ENCODE assay signal across 15 cellular contexts in the genomic region with DNA sequence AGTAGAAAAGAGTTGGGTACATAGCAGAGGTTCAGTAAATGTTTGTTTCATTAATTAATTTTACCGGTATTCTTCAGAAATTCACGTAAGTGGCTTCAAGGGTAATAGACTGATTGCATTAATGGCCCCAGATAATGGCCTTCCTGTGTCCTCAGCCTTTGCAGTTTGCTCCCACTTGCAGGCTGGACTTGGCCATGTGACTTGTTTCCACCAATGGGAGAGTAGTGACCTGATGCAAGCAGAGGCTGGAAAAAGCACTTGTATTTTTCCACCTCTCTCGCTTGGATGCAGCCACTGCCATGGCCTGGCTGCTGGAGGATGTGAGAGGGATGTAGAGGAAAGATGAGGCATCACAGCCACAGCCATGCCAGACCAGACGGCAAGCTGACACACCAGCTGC.
"Had no signal": no experiment of that assay in that cellular context is flagged by ENCODE, and none has a peak within 500 bp of the region (broad histone marks: within the 10 kb centered on the region; RNA-seq: fewer than 3 reads in every experiment).

No MANE protein-coding gene starts in this region.

- H3K36me3 ChIP-seq: colonic mucosa, left lung, tibial artery, uterus had no signal

- H3K27ac ChIP-seq: colonic mucosa, hepatocyte, left lung, tibial artery, uterus had no signal

- H3K4me3 ChIP-seq: colonic mucosa, hepatocyte, left lung, tibial artery, uterus had no signal

- H3K9me3 ChIP-seq: colonic mucosa, left lung, tibial artery, uterus had no signal

- H3K4me2 ChIP-seq: hepatocyte had no signal

- H3K79me2 ChIP-seq: hepatocyte had no signal

- H3K27me3 ChIP-seq: colonic mucosa, hepatocyte, left lung, tibial artery, uterus had no signal

- ATAC-seq: esophagus mucosa; left lung; naive thymus-derived CD8-positive, alpha-beta T cell; stimulated activated naive B cell treated with anti-CD40 and anti-IgM and Interleukin-4, amounts not matched to agents 10 μg/mL and 1 μg/mL and 100 μg/mL, for 72 hours had no signal

- H2AFZ ChIP-seq: hepatocyte had no signal

- H3K4me1 ChIP-seq: colonic mucosa, left lung, tibial artery, uterus had no signal

- DNase-seq: activated CD4-positive, alpha-beta T cell treated with anti-CD3 and anti-CD28 coated beads, Interleukin-2, amount 10 ng/mL, durations not matched to agents 7 days and 5 days; activated CD4-positive, CD25-positive, alpha-beta regulatory T cell; activated naive CD4-positive, alpha-beta T cell; activated naive CD8-positive, alpha-beta T cell treated with anti-CD3 and anti-CD28 coated beads, Interleukin-2, amount 10 ng/mL, durations not matched to agents 7 days and 5 days; central memory CD4-positive, alpha-beta T cell; colonic mucosa; kidney; left lung; naive thymus-derived CD8-positive, alpha-beta T cell; stimulated activated CD4-positive, alpha-beta T cell treated with anti-CD3 and anti-CD28 coated beads, Interleukin-2, amount 100 ng/mL, for 48 hours; stimulated activated naive B cell treated with anti-CD40 and anti-IgM and Interleukin-4, amounts not matched to agents 10 μg/mL and 1 μg/mL and 100 μg/mL, for 72 hours; tibial artery; uterus had no signal
